In genomic region chr5:93421498-93421897, GRCh38 we compare ENCODE assay signal across 19 cellular contexts.
A peak's percentile ranks its signal among the peaks of the same experiment; 100 is the strongest.
DNase-seq lines count a peak whose midpoint lies in the region; ATAC-seq lines count a peak whose summit lies in the region.
"Had no signal": no experiment of that assay in that cellular context is flagged by ENCODE, and none has a peak within 500 bp of the region (broad histone marks: within the 10 kb centered on the region; RNA-seq: fewer than 3 reads in every experiment).

No MANE protein-coding gene starts in this region.

- H3K18ac ChIP-seq in mesenchymal stem cell (ENCODE audit: low read depth in 1 of 2, low read length in 2 of 2) = no peak overlapping the region

- H3K9me3 Mint-ChIP-seq in activated T-cell treated with anti-CD3 and anti-CD28 coated beads, Interleukin-2, amount 50 U/mL, for 4 hours = no peaks in the 10 kb centered on the region
- H3K9me3 Mint-ChIP-seq: activated naive CD4-positive, alpha-beta T cell treated with anti-CD3 and anti-CD28 coated beads for 36 hours had no signal

- H3K4me2 ChIP-seq in mesenchymal stem cell (ENCODE audit: low read length, poor library complexity, severe bottlenecking) = no peak overlapping the region
- H3K4me2 ChIP-seq: BLaER1 had no signal

- no peak overlapping the region for H3K4me3 ChIP-seq in ectodermal cell (ENCODE audit: insufficient read depth, low read depth, low read length)
- H3K4me3 ChIP-seq in mesenchymal stem cell (ENCODE audit: insufficient read depth in 1 of 2, low read depth in 1 of 2, low read length in 2 of 2) = no peak overlapping the region
- H3K4me3 ChIP-seq: BLaER1, coronary artery, K562, thyroid gland had no signal

- H3K4me1 ChIP-seq in ectodermal cell (ENCODE audit: control insufficient read depth, insufficient read depth, low read length) (peaks cover 43% of the 10 kb centered on the region), mesenchymal stem cell (ENCODE audit: control insufficient read depth, insufficient read depth, low read depth, low read length) (peaks cover 9% of the 10 kb centered on the region)
- H3K4me1 ChIP-seq: BLaER1 had no signal

- H3K23ac ChIP-seq in mesenchymal stem cell (ENCODE audit: low read length in 2 of 2) = no peak overlapping the region

- H4K8ac ChIP-seq in mesenchymal stem cell (ENCODE audit: low read length) = no peak overlapping the region

- WGBS in ectodermal cell, 2 experiments = 0 to 4% methylated on average over 6 of the region's 6 CpGs
- 78% methylated on average over 4 of the region's 6 CpGs for WGBS in mesenchymal stem cell

- no peak overlapping the region for H2BK5ac ChIP-seq in mesenchymal stem cell (ENCODE audit: low read depth, low read length, poor library complexity, severe bottlenecking)

- DNase-seq in DMS 273 (lab: John Stamatoyannopoulos, UW; ENCODE audit: unreplicated experiment) (peak; percentile 60), DMS 273 treated with DMSO at 0.1 percent for 48 hours (lab: John Stamatoyannopoulos, UW) (no peak), mesenchymal stem cell (no peak)
- DNase-seq in activated T-cell treated with anti-CD3 and anti-CD28 coated beads, Interleukin-2, amount 50 U/mL, for 4 hours = no peak
- DNase-seq in stimulated activated CD4-positive, alpha-beta T cell treated with anti-CD3 and anti-CD28 coated beads, Interleukin-4, amount 100 ng/mL, for 24 hours = no peak
- DNase-seq: activated naive CD4-positive, alpha-beta T cell treated with anti-CD3 and anti-CD28 coated beads for 36 hours; activated T-cell treated with anti-CD3 and anti-CD28 coated beads for 4 hours; NCI-H1092; NK-92 treated with Interleukin-12 subunit alpha and Interleukin-12 subunit beta, amount 100 ng/mL, for 24 hours; SW 1271; thyroid gland had no signal

- no peak overlapping the region for H2AFZ ChIP-seq in mesenchymal stem cell (ENCODE audit: low read depth, low read length)

- H3K36me3 ChIP-seq in ectodermal cell (ENCODE audit: control insufficient read depth, insufficient read depth, low read length) (no peaks in the 10 kb centered on the region), mesenchymal stem cell (ENCODE audit: control insufficient read depth in 1 of 2, insufficient read depth in 2 of 2, low read depth in 1 of 2, low read length in 2 of 2) (no peaks in the 10 kb centered on the region)
- H3K36me3 ChIP-seq: BLaER1, thyroid gland had no signal

- no peak overlapping the region for H4K91ac ChIP-seq in mesenchymal stem cell (ENCODE audit: low read length)

- H3K27me3 ChIP-seq in ectodermal cell (ENCODE audit: control insufficient read depth, insufficient read depth, low read length, poor library complexity, severe bottlenecking) (no peaks in the 10 kb centered on the region), mesenchymal stem cell (ENCODE audit: control insufficient read depth in 1 of 2, insufficient read depth in 1 of 2, low read length in 2 of 2) (no peaks in the 10 kb centered on the region)
- H3K27me3 ChIP-seq: BLaER1, thyroid gland had no signal

- H3K79me1 ChIP-seq in mesenchymal stem cell (replicated peaks; ENCODE audit: low read length, poor library complexity, severe bottlenecking) = peaks cover 1% of the 10 kb centered on the region

- no peak overlapping the region for H2BK15ac ChIP-seq in mesenchymal stem cell (ENCODE audit: low read depth, poor library complexity, severe bottlenecking)

- H3K14ac ChIP-seq in mesenchymal stem cell (ENCODE audit: low read length in 2 of 2) = no peak overlapping the region

- no peaks in the 10 kb centered on the region for H3K27me3 Mint-ChIP-seq in activated T-cell treated with anti-CD3 and anti-CD28 coated beads, Interleukin-2, amount 50 U/mL, for 4 hours (ENCODE audit: low read depth)

- H3K4ac ChIP-seq in mesenchymal stem cell (ENCODE audit: low read depth in 1 of 2, low read length in 2 of 2) = no peak overlapping the region

- peak overlapping the region; percentile 4 for H3K27ac ChIP-seq in ectodermal cell (ENCODE audit: insufficient read depth, low read depth, low read length, poor library complexity, severe bottlenecking)
- no peak overlapping the region for H3K27ac ChIP-seq in mesenchymal stem cell (ENCODE audit: low read length, poor library complexity, severe bottlenecking)
- H3K27ac ChIP-seq in temporal lobe (ENCODE audit: low read depth, low read length) = peak overlapping the region; percentile 11
- H3K27ac ChIP-seq: 22Rv1, BLaER1, coronary artery, thyroid gland had no signal

- no peak for ATAC-seq in activated T-cell treated with anti-CD3 and anti-CD28 coated beads, Interleukin-2, amount 50 U/mL, for 4 hours
- no peak for ATAC-seq in HG03439 (IDR thresholded peaks at IDR 0.05; ENCODE audit: unreplicated experiment)
- ATAC-seq: esophagus mucosa, K562 had no signal

- no peaks in the 10 kb centered on the region for H3K36me3 Mint-ChIP-seq in activated T-cell treated with anti-CD3 and anti-CD28 coated beads, Interleukin-2, amount 50 U/mL, for 4 hours (ENCODE audit: insufficient read depth)

- H3K4me1 Mint-ChIP-seq in activated T-cell treated with anti-CD3 and anti-CD28 coated beads, Interleukin-2, amount 50 U/mL, for 4 hours (ENCODE audit: low read depth) = no peaks in the 10 kb centered on the region

- peak overlapping the region; percentile 67 for H2AK5ac ChIP-seq in mesenchymal stem cell (ENCODE audit: low read length, severe bottlenecking)

- H3K9ac ChIP-seq in mesenchymal stem cell (ENCODE audit: low read length) = no peak overlapping the region
- H3K9ac ChIP-seq: BLaER1 had no signal

- no peaks in the 10 kb centered on the region for H3K9me3 ChIP-seq in ectodermal cell (ENCODE audit: control insufficient read depth, low read length)
- H3K9me3 ChIP-seq in mesenchymal stem cell (ENCODE audit: control insufficient read depth, low read length) = no peaks in the 10 kb centered on the region
- H3K9me3 ChIP-seq: BLaER1, thyroid gland had no signal

- H2BK120ac ChIP-seq in mesenchymal stem cell (ENCODE audit: low read depth, low read length) = no peak overlapping the region

- no peak overlapping the region for H2BK12ac ChIP-seq in mesenchymal stem cell (ENCODE audit: low read length in 2 of 2)

- no peak overlapping the region for H3K4me3 Mint-ChIP-seq in activated T-cell treated with anti-CD3 and anti-CD28 coated beads, Interleukin-2, amount 50 U/mL, for 4 hours
- H3K4me3 Mint-ChIP-seq: activated naive CD4-positive, alpha-beta T cell treated with anti-CD3 and anti-CD28 coated beads for 36 hours had no signal
